ENCODE assay signal across 15 cellular contexts in genomic region chr16:11500720-11501346, GRCh38.
"Had no signal": no experiment of that assay in that cellular context is flagged by ENCODE, and none has a peak within 500 bp of the region (broad histone marks: within the 10 kb centered on the region; RNA-seq: fewer than 3 reads in every experiment).

No MANE protein-coding gene starts in this region.

- H3K27me3 ChIP-seq: gastrocnemius medialis, heart left ventricle, tibial nerve, uterus had no signal

- H3K36me3 ChIP-seq: gastrocnemius medialis, heart left ventricle, tibial nerve, uterus had no signal

- H3K27me3 Mint-ChIP-seq: activated naive CD8-positive, alpha-beta T cell treated with anti-CD3 and anti-CD28 coated beads, Interleukin-2, amount 50 U/mL, for 24 hours; naive thymus-derived CD4-positive, alpha-beta T cell; stimulated activated naive B cell treated with anti-CD40 and anti-IgM and Interleukin-4, amounts not matched to agents 10 μg/mL and 1 μg/mL and 100 μg/mL, for 72 hours had no signal

- DNase-seq: activated CD4-positive, CD25-positive, alpha-beta regulatory T cell treated with anti-CD3 and anti-CD28 coated beads, Interleukin-2, amount 50 U/mL, for 72 hours; activated naive CD4-positive, alpha-beta T cell treated with anti-CD3 and anti-CD28 coated beads for 36 hours; activated naive CD8-positive, alpha-beta T cell treated with anti-CD3 and anti-CD28 coated beads, Interleukin-2, amount 50 U/mL, for 24 hours; dermis blood vessel endothelial cell; gastrocnemius medialis; heart left ventricle; mucosa of descending colon; naive thymus-derived CD4-positive, alpha-beta T cell; nucleus accumbens; stimulated activated CD4-positive, alpha-beta T cell treated with anti-CD3 and anti-CD28 coated beads, Interleukin-2, amount 100 ng/mL, for 48 hours; stimulated activated naive B cell treated with anti-CD40 and anti-IgM and Interleukin-4, amounts not matched to agents 10 μg/mL and 1 μg/mL and 100 μg/mL, for 72 hours; uterus had no signal

- H3K36me3 Mint-ChIP-seq: naive thymus-derived CD4-positive, alpha-beta T cell; stimulated activated naive B cell treated with anti-CD40 and anti-IgM and Interleukin-4, amounts not matched to agents 10 μg/mL and 1 μg/mL and 100 μg/mL, for 72 hours had no signal

- H3K27ac ChIP-seq: gastrocnemius medialis, heart left ventricle, tibial nerve, uterus had no signal

- H3K9me3 Mint-ChIP-seq: activated naive CD4-positive, alpha-beta T cell treated with anti-CD3 and anti-CD28 coated beads for 36 hours; activated naive CD8-positive, alpha-beta T cell treated with anti-CD3 and anti-CD28 coated beads, Interleukin-2, amount 50 U/mL, for 24 hours; activated T-helper 2 cell treated with anti-CD3 and anti-CD28 coated beads, Interferon-gamma antibody, Interleukin-2, Interleukin-4, amounts not matched to agents 10 μg/mL and 5 μg/mL and 100 μg/mL, durations not matched to agents 14 hours and 24 hours and 36 hours; naive thymus-derived CD4-positive, alpha-beta T cell; stimulated activated naive B cell treated with anti-CD40 and anti-IgM and Interleukin-4, amounts not matched to agents 10 μg/mL and 1 μg/mL and 100 μg/mL, for 72 hours had no signal

- H3K4me3 Mint-ChIP-seq: activated naive CD4-positive, alpha-beta T cell treated with anti-CD3 and anti-CD28 coated beads for 36 hours; activated naive CD8-positive, alpha-beta T cell treated with anti-CD3 and anti-CD28 coated beads, Interleukin-2, amount 50 U/mL, for 24 hours; naive thymus-derived CD4-positive, alpha-beta T cell; stimulated activated naive B cell treated with anti-CD40 and anti-IgM and Interleukin-4, amounts not matched to agents 10 μg/mL and 1 μg/mL and 100 μg/mL, for 72 hours had no signal

- H3K27ac Mint-ChIP-seq: activated naive CD4-positive, alpha-beta T cell treated with anti-CD3 and anti-CD28 coated beads for 36 hours; activated naive CD8-positive, alpha-beta T cell treated with anti-CD3 and anti-CD28 coated beads, Interleukin-2, amount 50 U/mL, for 24 hours; activated T-helper 2 cell treated with anti-CD3 and anti-CD28 coated beads, Interferon-gamma antibody, Interleukin-2, Interleukin-4, amounts not matched to agents 10 μg/mL and 5 μg/mL and 100 μg/mL, durations not matched to agents 14 hours and 24 hours and 36 hours; stimulated activated naive B cell treated with anti-CD40 and anti-IgM and Interleukin-4, amounts not matched to agents 10 μg/mL and 1 μg/mL and 100 μg/mL, for 72 hours had no signal

- H3K4me3 ChIP-seq: gastrocnemius medialis, heart left ventricle, mucosa of descending colon, tibial nerve, uterus had no signal

- ATAC-seq: activated naive CD8-positive, alpha-beta T cell treated with anti-CD3 and anti-CD28 coated beads, Interleukin-2, amount 50 U/mL, for 24 hours; gastrocnemius medialis; heart left ventricle; left lobe of liver; mucosa of descending colon; naive thymus-derived CD4-positive, alpha-beta T cell; stimulated activated naive B cell treated with anti-CD40 and anti-IgM and Interleukin-4, amounts not matched to agents 10 μg/mL and 1 μg/mL and 100 μg/mL, for 72 hours had no signal

- H3K9me3 ChIP-seq: gastrocnemius medialis, heart left ventricle, mucosa of descending colon, tibial nerve, uterus had no signal
